Comparison of ENCODE assay signal across 9 cellular contexts in the genomic region with DNA sequence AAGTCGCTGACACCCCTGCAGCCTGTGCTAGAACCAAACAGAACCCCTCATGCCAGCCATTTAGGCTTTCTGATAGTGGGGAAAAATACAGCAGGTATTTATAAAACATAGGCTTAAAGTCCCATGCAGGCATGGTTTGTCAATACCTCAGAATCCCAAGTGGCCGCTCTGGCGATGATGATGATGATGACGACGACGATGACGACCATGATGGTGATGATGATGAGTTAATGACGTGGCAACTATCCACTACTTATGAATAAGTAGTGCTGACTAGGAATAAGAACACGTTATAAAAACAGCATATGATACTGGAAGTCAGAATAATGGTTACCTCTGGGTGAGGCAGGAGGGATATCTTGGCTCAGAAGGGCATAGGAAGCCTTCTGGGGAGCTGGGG. TPM values are rescaled to one million over a fixed set of nuclear protein-coding genes. Genes with fewer than 3 reads are reported as not detected.
"Had no signal": no experiment of that assay in that cellular context is flagged by ENCODE, and none has a peak within 500 bp of the region (broad histone marks: within the 10 kb centered on the region; RNA-seq: fewer than 3 reads in every experiment).

No MANE protein-coding gene starts in this region.

- FAIRE-seq: G401.6, GM12878, GM12891, GM12892, GM18507, GM19239 had no signal

- ATAC-seq: GM12878 had no signal

- DNase-seq: GDM1, GF-D8 had no signal

- H3K4me3 ChIP-seq: GM12878 had no signal

RNA-seq across cellular contexts. Expression of a gene that starts 18.0 kb away (rescaled TPM):
- total RNA-seq: G401 had no signal
